In the genomic region with DNA sequence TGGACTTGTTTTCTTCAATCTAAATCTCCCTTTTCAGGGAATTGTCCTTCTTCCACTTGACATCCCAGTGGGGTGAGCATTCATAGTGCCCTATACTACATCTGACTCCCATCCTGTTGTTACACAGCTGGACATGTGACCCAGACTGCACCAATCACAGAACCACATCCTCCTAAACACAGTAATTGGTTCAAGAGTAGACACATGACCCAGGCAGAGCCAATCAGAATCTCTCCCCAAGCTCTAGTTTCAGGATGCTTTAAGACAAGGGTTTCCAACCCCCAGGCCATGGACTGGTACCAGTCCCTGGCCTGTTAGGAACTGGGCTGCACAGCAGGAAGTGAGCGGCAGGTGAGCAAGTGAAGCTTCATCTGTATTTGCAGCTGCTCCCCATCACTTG, we compare ENCODE assay signal across 1 cellular context.
TF ChIP-seq lines count a peak whose summit lies in the region.

No MANE protein-coding gene starts in this region.

TF ChIP-seq in SK-N-SH treated with all-trans-retinoic acid at 6 μM for 48 hours, 23 proteins besides CTCF, POLR2A, EP300 and RAD21 (continued from another document):
- TF ChIP-seq, protein P1, sequence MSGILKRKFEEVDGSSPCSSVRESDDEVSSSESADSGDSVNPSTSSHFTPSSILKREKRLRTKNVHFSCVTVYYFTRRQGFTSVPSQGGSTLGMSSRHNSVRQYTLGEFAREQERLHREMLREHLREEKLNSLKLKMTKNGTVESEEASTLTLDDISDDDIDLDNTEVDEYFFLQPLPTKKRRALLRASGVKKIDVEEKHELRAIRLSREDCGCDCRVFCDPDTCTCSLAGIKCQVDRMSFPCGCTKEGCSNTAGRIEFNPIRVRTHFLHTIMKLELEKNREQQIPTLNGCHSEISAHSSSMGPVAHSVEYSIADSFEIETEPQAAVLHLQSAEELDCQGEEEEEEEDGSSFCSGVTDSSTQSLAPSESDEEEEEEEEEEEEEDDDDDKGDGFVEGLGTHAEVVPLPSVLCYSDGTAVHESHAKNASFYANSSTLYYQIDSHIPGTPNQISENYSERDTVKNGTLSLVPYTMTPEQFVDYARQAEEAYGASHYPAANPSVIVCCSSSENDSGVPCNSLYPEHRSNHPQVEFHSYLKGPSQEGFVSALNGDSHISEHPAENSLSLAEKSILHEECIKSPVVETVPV (CRISPR knock-in tag; IDR thresholded peaks at IDR 0.05) = no peak
